8 cellular contexts compared by ENCODE assay signal in the genomic region with DNA sequence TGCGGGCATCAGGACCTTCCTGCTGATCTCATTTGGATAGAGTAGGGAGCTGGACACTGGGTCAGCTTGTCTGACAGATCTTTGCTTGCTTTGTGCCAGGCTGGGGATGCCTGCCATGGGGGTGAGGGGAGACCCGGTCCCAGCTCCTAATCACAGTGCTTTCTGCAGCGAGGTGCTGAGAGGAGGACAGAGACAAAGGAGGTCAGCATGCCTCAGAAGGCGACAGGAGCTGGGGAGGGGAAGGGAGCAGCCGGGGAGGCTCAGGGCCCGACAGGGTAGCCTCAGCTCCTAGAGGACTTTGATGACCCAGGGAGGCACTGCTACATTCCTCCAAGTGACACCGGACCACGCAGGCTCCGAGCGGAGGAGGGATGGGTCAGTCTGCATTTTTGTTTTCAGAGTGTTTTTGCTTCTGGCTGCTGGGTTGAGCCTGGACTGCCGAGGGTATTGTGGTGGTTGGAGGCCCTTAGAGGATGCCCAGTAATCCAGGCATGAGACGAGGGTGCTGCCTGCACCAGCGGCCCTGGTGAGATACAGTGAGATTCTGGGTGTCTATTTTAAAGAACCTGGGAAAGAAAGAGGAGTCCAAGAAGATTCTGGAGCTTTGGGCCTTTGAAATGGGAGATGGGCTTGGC. TPM values are rescaled to one million over a fixed set of nuclear protein-coding genes. Genes with fewer than 3 reads are reported as not detected.
DNase-seq lines count a peak whose midpoint lies in the region; ATAC-seq and TF ChIP-seq lines count a peak whose summit lies in the region.

No MANE protein-coding gene starts in this region.

- no peak overlapping the region for H2AFZ ChIP-seq in OCI-LY7 (ENCODE audit: low read length)

- peaks cover 35% of the 10 kb centered on the region for H4K20me1 ChIP-seq in DOHH2 (ENCODE audit: control insufficient read depth, insufficient read depth, low read depth, low read length)
- H4K20me1 ChIP-seq in OCI-LY7 (ENCODE audit: insufficient read depth, low read length), result peaks cover 9% of the 10 kb centered on the region

- H3K4me3 ChIP-seq in DOHH2 (ENCODE audit: low read length), result peak overlapping the region; percentile 95
- peak overlapping the region; percentile 99 for H3K4me3 ChIP-seq in OCI-LY7 (ENCODE audit: low read depth, low read length, poor library complexity, severe bottlenecking)
- peak overlapping the region in 5 of 10 donors; percentile 5 to 23 (median 9) for H3K4me3 ChIP-seq in heart right ventricle
- H3K4me3 ChIP-seq in rectal smooth muscle tissue (ENCODE audit: low read length), result peak overlapping the region; percentile 50
- H3K4me3 ChIP-seq in ascending aorta, result peak overlapping the region in 1 of 2 donors; percentile 24

- H3K36me3 ChIP-seq in DOHH2 (ENCODE audit: control insufficient read depth, low read length) (peaks cover 95% of the 10 kb centered on the region), OCI-LY7 (ENCODE audit: insufficient read depth, low read length) (peaks cover 94% of the 10 kb centered on the region), heart right ventricle (peaks cover 0 to 84% (median 22%) of the 10 kb centered on the region in 9 donors), rectal smooth muscle tissue (ENCODE audit: control insufficient read depth, insufficient read depth, low read length) (peaks cover 33% of the 10 kb centered on the region), ascending aorta (peaks cover 36 to 49% of the 10 kb centered on the region in 2 donors)

- no peaks in the 10 kb centered on the region for H3K27me3 ChIP-seq in DOHH2 (ENCODE audit: control insufficient read depth, low read length)
- no peaks in the 10 kb centered on the region for H3K27me3 ChIP-seq in heart right ventricle
- no peaks in the 10 kb centered on the region for H3K27me3 ChIP-seq in rectal smooth muscle tissue (ENCODE audit: control insufficient read depth, insufficient read depth, low read length)
- no peaks in the 10 kb centered on the region for H3K27me3 ChIP-seq in ascending aorta

- H3K4me1 ChIP-seq in DOHH2 (ENCODE audit: control insufficient read depth, low read length) (peaks cover 75% of the 10 kb centered on the region), OCI-LY7 (ENCODE audit: insufficient read depth, low read length, poor library complexity, severe bottlenecking) (peaks cover 81% of the 10 kb centered on the region), heart right ventricle (peaks cover 26 to 89% (median 76%) of the 10 kb centered on the region in 9 donors), rectal smooth muscle tissue (ENCODE audit: control insufficient read depth, insufficient read depth, low read length) (peaks cover 76% of the 10 kb centered on the region), ascending aorta (peaks cover 12 to 54% of the 10 kb centered on the region in 2 donors)

- BruUV-seq in OCI-LY7 (replicated peaks; lab: Mats Ljungman, UMichigan), result no TSS peak

- ATAC-seq in heart right ventricle (no peak), esophagus mucosa (no peak)

- DNase-seq in OCI-LY7 (ENCODE audit: low spot score) (no peak), heart right ventricle (no peak), NCI-H2171 treated with DMSO at 0.1 percent for 48 hours (lab: John Stamatoyannopoulos, UW) (no peak), NCI-H187 (lab: John Stamatoyannopoulos, UW) (no peak), ascending aorta (ENCODE audit: low spot score in 2 of 2) (no peak)

- H3K9me2 ChIP-seq in DOHH2 (replicated peaks; ENCODE audit: control insufficient read depth, low read length), result no peaks in the 10 kb centered on the region
- H3K9me2 ChIP-seq in OCI-LY7 (ENCODE audit: insufficient read depth, low read length), result no peaks in the 10 kb centered on the region

- H3K27ac ChIP-seq in DOHH2 (ENCODE audit: low read depth, low read length), result peak overlapping the region; percentile 95
- H3K27ac ChIP-seq in OCI-LY7 (ENCODE audit: low read depth, low read length, poor library complexity, severe bottlenecking), result peak overlapping the region; percentile 97
- peak overlapping the region in 9 of 10 donors; percentile 39 to 95 (median 47) for H3K27ac ChIP-seq in heart right ventricle
- H3K27ac ChIP-seq in rectal smooth muscle tissue (ENCODE audit: low read depth, low read length), result peak overlapping the region; percentile 90
- H3K27ac ChIP-seq in ascending aorta, result peak overlapping the region in 1 of 2 donors; percentile 66

- CTCF ChIA-PET in OCI-LY7 (lab: Charles Lee; ENCODE audit: unreplicated experiment), result interaction anchor here (0.6 to 1.7 kb wide), 7 partner anchors 9 to 195 kb away, joined by 3 to 10 read pairs (median 4); no protein-coding TSS in a partner anchor

- H3K4me2 ChIP-seq in DOHH2 (ENCODE audit: low read length) (peak overlapping the region; percentile 88), OCI-LY7 (ENCODE audit: low read length) (peak overlapping the region; percentile 91)

- WGBS in heart right ventricle, 2 donors, result 44% methylated on average over 13 of the region's 13 CpGs

- POLR2A ChIA-PET in OCI-LY7 (lab: Charles Lee), result interaction anchor here (0.9 to 3.2 kb wide), 10 partner anchors 10 to 221 kb away, joined by 3 to 24 read pairs (median 4); a partner anchor contains a TSS

- H3K79me2 ChIP-seq in DOHH2 (ENCODE audit: control insufficient read depth, low read length) (peaks cover 94% of the 10 kb centered on the region), OCI-LY7 (ENCODE audit: insufficient read depth, low read depth, low read length) (peaks cover 91% of the 10 kb centered on the region)

- intact Hi-C loops in OCI-LY7 (cut with micrococcal nuclease; ENCODE audit: unreplicated experiment) (loop anchor here (2.0 to 10.0 kb wide), 4 partner anchors 36 to 1766 kb away; a partner anchor contains a TSS), heart right ventricle (cut with DNase I) (loop anchor here in 4 of 10 donors (5.0 kb wide), 2 partner anchors 33 to 38 kb away; no protein-coding TSS in a partner anchor), ascending aorta (cut with DNase I) (loop anchor here (10.0 kb wide), 2 partner anchors 256 to 296 kb away; no protein-coding TSS in a partner anchor)

- peaks cover 35% of the 10 kb centered on the region for H3F3A ChIP-seq in DOHH2 (ENCODE audit: control insufficient read depth, insufficient read depth)

- H3K9me3 ChIP-seq in DOHH2 (ENCODE audit: control insufficient read depth, insufficient read depth, low read length) (no peaks in the 10 kb centered on the region), OCI-LY7 (ENCODE audit: low read length) (no peaks in the 10 kb centered on the region), heart right ventricle (no peaks in the 10 kb centered on the region), ascending aorta (no peaks in the 10 kb centered on the region)

- peak overlapping the region; percentile 50 for H3K9ac ChIP-seq in rectal smooth muscle tissue (ENCODE audit: low read length)

- TF ChIP-seq CTCF in DOHH2 (IDR thresholded peaks at IDR 0.05; ENCODE audit: low read depth, low read length, poor library complexity, severe bottlenecking) (no peak), OCI-LY7 (conservative IDR thresholded peaks at IDR 0.05; ENCODE audit: low read length) (no peak), heart right ventricle (IDR thresholded peaks at IDR 0.05) (no peak), ascending aorta (IDR thresholded peaks at IDR 0.05) (no peak)

RNA-seq across cellular contexts. Expression of a gene that starts 7.8 kb away (rescaled TPM):
- total RNA-seq in OCI-LY7 (2014; rRNA removed; shearing (Covaris generic)), result 136 and 174 TPM in 2 replicates
- 119 and 128 TPM in 2 replicates for total RNA-seq in OCI-LY7 (2022)
- total RNA-seq in heart right ventricle, result 100 to 1,000 TPM in 1 of 10 donors, 10 to 100 TPM in 9; 35.5 to 119 (median 50.2) TPM
- polyA plus RNA-seq in heart right ventricle, result 100 to 1,000 TPM in 1 of 2 donors, 10 to 100 TPM in 1; 47.6 to 104 TPM
- 12.3 TPM for total RNA-seq in esophagus mucosa
- total RNA-seq in ascending aorta, result 24.6 TPM

RNA-seq across cellular contexts. Expression of a gene that starts 48.0 kb away (rescaled TPM):
- 50.5 and 55.0 TPM in 2 replicates for total RNA-seq in OCI-LY7 (2014; rRNA removed; shearing (Covaris generic))
- total RNA-seq in OCI-LY7 (2022) (57.4 and 58.2 TPM in 2 replicates), heart right ventricle (10 to 100 TPM; 11.8 to 19.9 (median 15.5) TPM), esophagus mucosa (22.8 TPM), ascending aorta (9.5 TPM)
- 10 to 100 TPM in 1 of 2 donors, 1 to 10 TPM in 1; 6.2 to 18.9 TPM for polyA plus RNA-seq in heart right ventricle
